15 cellular contexts compared by ENCODE assay signal in genomic region chr2:26222976-26223375, GRCh38.
"Had no signal": no experiment of that assay in that cellular context is flagged by ENCODE, and none has a peak within 500 bp of the region (broad histone marks: within the 10 kb centered on the region; RNA-seq: fewer than 3 reads in every experiment).

No MANE protein-coding gene starts in this region.

- DNase-seq: activated CD4-positive, alpha-beta T cell treated with anti-CD3 and anti-CD28 coated beads, Interleukin-2, amount 10 ng/mL, durations not matched to agents 7 days and 5 days; activated CD4-positive, CD25-positive, alpha-beta regulatory T cell treated with anti-CD3 and anti-CD28 coated beads, Interleukin-2, amount 50 U/mL, for 72 hours; activated CD8-positive, alpha-beta T cell treated with anti-CD3 and anti-CD28 coated beads, Interleukin-2, amount 10 ng/mL, durations not matched to agents 7 days and 5 days; activated gamma-delta T cell treated with Interleukin-2 at 50 U/mL for 16 hours; activated T-cell treated with anti-CD3 and anti-CD28 coated beads, Interleukin-2, amount 50 U/mL, for 1 hour; brain microvascular endothelial cell; effector memory CD4-positive, alpha-beta T cell; hypothalamus; natural killer cell; stimulated activated CD4-positive, alpha-beta T cell treated with anti-CD3 and anti-CD28 coated beads, Interleukin-2, amount 100 ng/mL, for 48 hours; stimulated activated CD8-positive, alpha-beta memory T cell treated with anti-CD3 and anti-CD28 coated beads, Interleukin-4, amount 100 ng/mL, for 48 hours; stimulated activated naive B cell treated with anti-CD40 and anti-IgM and Interleukin-4, amounts not matched to agents 10 μg/mL and 1 μg/mL and 100 μg/mL, for 72 hours; testis had no signal

- ATAC-seq: activated CD8-positive, alpha-beta T cell treated with anti-CD3 and anti-CD28 coated beads, Interleukin-2, amount 10 ng/mL, durations not matched to agents 7 days and 5 days; natural killer cell; stimulated activated naive B cell treated with anti-CD40 and anti-IgM and Interleukin-4, amounts not matched to agents 10 μg/mL and 1 μg/mL and 100 μg/mL, for 72 hours had no signal

- H3K4me1 ChIP-seq: ascending aorta, prostate gland, testis had no signal

- H3K36me3 ChIP-seq: prostate gland had no signal

- H3K27me3 ChIP-seq: ascending aorta, brain microvascular endothelial cell, testis had no signal

- H3K4me3 ChIP-seq: ascending aorta, prostate gland, testis had no signal

- H3K27ac ChIP-seq: ascending aorta, brain microvascular endothelial cell, prostate gland, testis had no signal

- H3K9me3 ChIP-seq: ascending aorta, prostate gland, testis had no signal
